Comparison of ENCODE assay signal across 12 cellular contexts in genomic region chr10:72738476-72738875, GRCh38. TPM values are rescaled to one million over a fixed set of nuclear protein-coding genes. Genes with fewer than 3 reads are reported as not detected.
A peak's percentile ranks its signal among the peaks of the same experiment; 100 is the strongest.
DNase-seq lines count a peak whose midpoint lies in the region; ATAC-seq lines count a peak whose summit lies in the region.
"Had no signal": no experiment of that assay in that cellular context is flagged by ENCODE, and none has a peak within 500 bp of the region (broad histone marks: within the 10 kb centered on the region; RNA-seq: fewer than 3 reads in every experiment).

No MANE protein-coding gene starts in this region.

- peak; percentile 1 to 48 for DNase-seq in NOMO-1 (lab: John Stamatoyannopoulos, UW; ENCODE audit: unreplicated experiment in 2 of 2)
- no peak for DNase-seq in NOMO-1 treated with dmso at 0.1 percent for 144 hours (lab: John Stamatoyannopoulos, UW; ENCODE audit: unreplicated experiment)
- DNase-seq in Right ventricle myocardium superior: no peak
- DNase-seq in activated CD8-positive, alpha-beta memory T cell treated with anti-CD3 and anti-CD28 coated beads, Interleukin-2, amount 50 U/mL, for 48 hours: no peak
- DNase-seq in ACHN: no peak
- DNase-seq: 8988T, DND-41, NCI-H1694, retina had no signal

- no peaks in the 10 kb centered on the region for H3K9me3 ChIP-seq in mucosa of stomach (ENCODE audit: control insufficient read depth, low read length)

- no peak overlapping the region for H3K9ac ChIP-seq in mucosa of stomach (ENCODE audit: low read length)

- ATAC-seq in Right ventricle myocardium superior (ENCODE audit: poor library complexity): peak; percentile 34
- ATAC-seq in esophagus mucosa: no peak
- ATAC-seq in HG02678 (IDR thresholded peaks at IDR 0.05; ENCODE audit: unreplicated experiment): no peak

- intact Hi-C loops in Right ventricle myocardium superior (cut with DNase I): no loop called here

- H3K4me3 ChIP-seq in mucosa of stomach (ENCODE audit: low read length): peak overlapping the region; percentile 7

- H3K36me3 ChIP-seq in mucosa of stomach (ENCODE audit: control insufficient read depth, insufficient read depth, low read length): no peaks in the 10 kb centered on the region

- in situ Hi-C loops in ACHN (cut with HindIII; ENCODE audit: low pct_ligation_motif_present, low pct_unique_long_range_greater_than_20kb, low sequenced_read_pairs): no loop called here

- H3K27me3 ChIP-seq in mucosa of stomach (ENCODE audit: control insufficient read depth, insufficient read depth, low read length): no peaks in the 10 kb centered on the region

- peaks cover 51% of the 10 kb centered on the region for H3K4me1 ChIP-seq in mucosa of stomach (ENCODE audit: control insufficient read depth, insufficient read depth, low read length)

RNA-seq across cellular contexts. Expression of gene MCU, which starts 46.5 kb away (rescaled TPM):
- total RNA-seq in Right ventricle myocardium superior (11.3 TPM), esophagus mucosa (23.0 TPM)

Comparison
In these comparisons a context has a peak if more than half of its experiments do, and no peak if none do; other contexts are left out.
1. DNase-seq: peak in NOMO-1 (2 of 2); none in NOMO-1 treated with dmso at 0.1 percent for 144 hours (single experiment), Right ventricle myocardium superior (single experiment), activated CD8-positive, alpha-beta memory T cell treated with anti-CD3 and anti-CD28 coated beads, Interleukin-2, amount 50 U/mL, for 48 hours (single experiment) and ACHN (single experiment).